Comparison of ENCODE assay signal across 16 cellular contexts in genomic region chr7:104621332-104621731, GRCh38.
"Had no signal": no experiment of that assay in that cellular context is flagged by ENCODE, and none has a peak within 500 bp of the region (broad histone marks: within the 10 kb centered on the region; RNA-seq: fewer than 3 reads in every experiment).

No MANE protein-coding gene starts in this region.

- H3K36me3 ChIP-seq: esophagus muscularis mucosa, heart right ventricle, left lung, sigmoid colon, thyroid gland had no signal

- H3K27ac ChIP-seq: esophagus muscularis mucosa, heart right ventricle, left lung, sigmoid colon, thyroid gland had no signal

- H3K4me1 ChIP-seq: esophagus muscularis mucosa, heart right ventricle, left lung, sigmoid colon, thyroid gland had no signal

- H3K4me3 ChIP-seq: esophagus muscularis mucosa, heart right ventricle, left lung, sigmoid colon, thyroid gland had no signal

- FAIRE-seq: bronchial epithelial cell had no signal

- H3K27me3 ChIP-seq: esophagus muscularis mucosa, heart right ventricle, left lung, sigmoid colon, thyroid gland had no signal

- H3K9me3 ChIP-seq: esophagus muscularis mucosa, heart right ventricle, left lung, sigmoid colon, thyroid gland had no signal

- DNase-seq: activated CD4-positive, alpha-beta T cell treated with anti-CD3 and anti-CD28 coated beads for 1 hour; activated CD4-positive, alpha-beta T cell treated with anti-CD3 and anti-CD28 coated beads, Interleukin-2, amount 50 U/mL, for 48 hours; activated gamma-delta T cell treated with Interleukin-2 at 50 U/mL for 16 hours; effector CD8-positive, alpha-beta T cell; heart right ventricle; left lung; midbrain; nephron progenitor cell; nucleus accumbens; posterior cingulate gyrus; sigmoid colon; stimulated activated CD8-positive, alpha-beta memory T cell treated with anti-CD3 and anti-CD28 coated beads, Interleukin-4, amount 100 ng/mL, for 48 hours; stimulated activated naive CD4-positive, alpha-beta T cell treated with Interleukin-2 at 50 U/mL for 16 hours; thyroid gland had no signal

- ATAC-seq: heart right ventricle, left lung had no signal
